7 cellular contexts compared by ENCODE assay signal in the genomic region with DNA sequence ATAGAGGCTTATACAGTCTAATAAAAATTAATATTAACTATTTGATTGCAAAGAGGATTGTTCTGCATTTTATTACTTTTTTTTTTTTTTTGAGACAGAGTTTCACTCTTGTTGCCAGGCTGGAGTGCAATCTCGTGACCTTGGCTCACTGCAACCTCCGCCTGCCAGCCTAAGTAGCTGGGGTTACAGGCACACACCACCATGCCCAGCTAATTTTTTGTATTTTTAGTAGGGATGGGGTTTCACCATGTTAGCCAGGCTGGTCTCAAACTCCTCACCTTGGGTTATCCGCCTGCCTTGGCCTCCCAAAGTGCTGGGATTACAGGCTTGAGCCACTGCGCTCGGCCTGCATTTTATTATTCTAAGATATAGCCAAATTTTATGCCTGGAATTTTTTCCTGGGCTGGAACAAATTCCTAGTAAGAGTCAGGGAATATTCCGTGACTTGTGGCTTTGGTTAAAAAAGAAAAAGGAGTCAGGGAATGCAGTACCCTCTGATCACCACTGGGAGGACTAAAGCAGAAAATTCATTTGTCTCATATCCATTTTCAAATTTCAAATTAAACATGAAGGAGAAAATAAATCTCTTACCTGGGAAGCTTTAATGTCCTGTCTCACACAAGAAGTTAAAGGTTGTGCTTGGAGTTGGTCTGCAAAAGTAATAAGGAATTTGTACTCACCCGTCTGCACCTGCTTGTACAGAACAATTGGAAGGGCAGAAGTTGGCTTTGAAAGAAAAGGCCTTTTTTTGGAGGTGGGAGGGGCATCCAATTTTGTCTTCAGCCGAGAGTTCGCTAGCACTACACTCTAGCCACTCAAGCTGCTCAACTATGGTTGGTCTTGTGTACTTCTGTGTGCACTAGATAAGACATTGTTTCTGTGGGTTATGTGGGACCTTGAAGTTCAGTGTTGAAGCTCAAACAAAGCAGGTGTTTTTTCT. TPM values are rescaled to one million over a fixed set of nuclear protein-coding genes. Genes with fewer than 3 reads are reported as not detected.
A peak's percentile ranks its signal among the peaks of the same experiment; 100 is the strongest.
DNase-seq lines count a peak whose midpoint lies in the region; ATAC-seq and TF ChIP-seq lines count a peak whose summit lies in the region.

No MANE protein-coding gene starts in this region.

- H4K20me1 ChIP-seq in KMS-11 (ENCODE audit: insufficient read depth), result peaks cover 41% of the 10 kb centered on the region

- no peak for TF ChIP-seq POLR2A in upper lobe of left lung (IDR thresholded peaks at IDR 0.05)

- no peak overlapping the region for H3K4me3 ChIP-seq in KMS-11 (IDR thresholded peaks at IDR 0.05; ENCODE audit: insufficient read depth, low read depth, low read length)
- H3K4me3 ChIP-seq in upper lobe of left lung, result no peak overlapping the region

- H2AFZ ChIP-seq in KMS-11 (ENCODE audit: low read depth), result no peak overlapping the region

- peak overlapping the region; percentile 44; the same call in 1 of the 2 replicates for H3K4me2 ChIP-seq in KMS-11

- H3K79me2 ChIP-seq in KMS-11 (ENCODE audit: insufficient read depth, low read depth), result peaks cover 99% of the 10 kb centered on the region

- TF ChIP-seq CTCF in KMS-11 (conservative IDR thresholded peaks at IDR 0.05; ENCODE audit: low read depth, low read length) (peak; percentile 80), upper lobe of left lung (IDR thresholded peaks at IDR 0.05) (peak; percentile 62 to 96 (median 81))

- H3K27ac ChIP-seq in KMS-11 (no peak overlapping the region; the same call in 1 of the 2 replicates), upper lobe of left lung (peak overlapping the region in 3 of 4 donors; percentile 49 to 69 (median 57))

- 41 to 52% methylated on average over 9 of the region's 9 CpGs for WGBS in upper lobe of left lung, 2 donors

- H3K27me3 ChIP-seq in KMS-11 (ENCODE audit: insufficient read depth, low read depth), result no peaks in the 10 kb centered on the region
- H3K27me3 ChIP-seq in upper lobe of left lung, result no peaks in the 10 kb centered on the region

- peak; percentile 73 to 79 for ATAC-seq in upper lobe of left lung (ENCODE audit: low FRiP score in 2 of 2)
- no peak for ATAC-seq in HG02870 (IDR thresholded peaks at IDR 0.05; ENCODE audit: unreplicated experiment)

- in situ Hi-C loops in G401 (cut with HindIII; ENCODE audit: low sequenced_read_pairs), result no loop called here

- H3K36me3 ChIP-seq in KMS-11 (ENCODE audit: insufficient read depth) (no peaks in the 10 kb centered on the region), upper lobe of left lung (no peaks in the 10 kb centered on the region)

- no peaks in the 10 kb centered on the region for H3K9me3 ChIP-seq in upper lobe of left lung

- H3K9ac ChIP-seq in KMS-11, result no peak overlapping the region

- H3K4me1 ChIP-seq in KMS-11 (ENCODE audit: low read depth, poor library complexity, severe bottlenecking) (peaks cover 71% of the 10 kb centered on the region), upper lobe of left lung (peaks cover 64 to 89% (median 83%) of the 10 kb centered on the region in 4 donors)

- no peak for TF ChIP-seq EP300 in upper lobe of left lung (IDR thresholded peaks at IDR 0.05)

- DNase-seq in G401 (ENCODE audit: low spot score) (peak; percentile 54), astrocyte of the hippocampus (ENCODE audit: low read depth, low spot score) (peak; percentile 58), kidney glomerular epithelial cell (lab: John Stamatoyannopoulos, UW) (peak; percentile 33), upper lobe of left lung (peak in 1 of 2 donors; percentile 57), amniotic stem cell (lab: John Stamatoyannopoulos, UW) (no peak)

RNA-seq across cellular contexts. Expression of a gene that starts 8.7 kb away (rescaled TPM):
- 47.9 and 84.8 TPM in 2 replicates for total RNA-seq in G401 (2014; rRNA removed; shearing (Covaris generic))
- 100 to 1,000 TPM in 5 of 6 donors, 10 to 100 TPM in 1; 84.5 to 190 (median 132) TPM for total RNA-seq in upper lobe of left lung

RNA-seq across cellular contexts. Expression of a gene that starts 59.9 kb away (rescaled TPM):
- 265 and 299 TPM in 2 replicates for total RNA-seq in G401 (2014; rRNA removed; shearing (Covaris generic))
- 100 to 1,000 TPM; 103 to 265 (median 176) TPM for total RNA-seq in upper lobe of left lung
